In genomic region chr11:117824571-117825537, GRCh38 we compare ENCODE assay signal across 8 cellular contexts. TPM values are rescaled to one million over a fixed set of nuclear protein-coding genes. Genes with fewer than 3 reads are reported as not detected.
DNase-seq lines count a peak whose midpoint lies in the region; ATAC-seq and TF ChIP-seq lines count a peak whose summit lies in the region.

TSS of gene FXYD2 (minus strand) at chr11:117824744. CDS start at chr11:117824678, 66 bp downstream.

- peak within 1 kb of the TSS; percentile 79 for H2AK5ac ChIP-seq in mesenchymal stem cell (ENCODE audit: low read length, severe bottlenecking)

- H3K9me3 ChIP-seq in mesenchymal stem cell (ENCODE audit: control insufficient read depth, low read length) (no peaks in the 10 kb centered on the region), uterus (no peaks in the 10 kb centered on the region)

- peak within 1 kb of the TSS; percentile 94 for H3K27ac ChIP-seq in mesenchymal stem cell (ENCODE audit: low read length, poor library complexity, severe bottlenecking)
- peak within 1 kb of the TSS; percentile 75 to 76 for H3K27ac ChIP-seq in uterus

- H3K4me1 ChIP-seq in mesenchymal stem cell (ENCODE audit: control insufficient read depth, insufficient read depth, low read depth, low read length), result peaks cover 64% of the 10 kb centered on the region
- no peaks in the 10 kb centered on the region for H3K4me1 ChIP-seq in uterus

- peak within 1 kb of the TSS; percentile 38 for H3K4me2 ChIP-seq in mesenchymal stem cell (ENCODE audit: low read length, poor library complexity, severe bottlenecking)

- H4K91ac ChIP-seq in mesenchymal stem cell (ENCODE audit: low read length), result peak within 1 kb of the TSS; percentile 88

- H3K9ac ChIP-seq in mesenchymal stem cell (ENCODE audit: low read length), result peak within 1 kb of the TSS; percentile 1

- no peak for TF ChIP-seq CTCF in uterus (IDR thresholded peaks at IDR 0.05)

- DNase-seq in activated T-cell treated with anti-CD3 and anti-CD28 coated beads, Interleukin-2, amount 50 U/mL, for 72 hours, result no peak
- DNase-seq in activated T-cell treated with anti-CD3 and anti-CD28 coated beads for 4 hours, result no peak
- peak; percentile 64 for DNase-seq in cerebellum (ENCODE audit: low spot score)
- peak; percentile 79 for DNase-seq in mesenchymal stem cell
- DNase-seq in uterus, result peak; percentile 67 to 76
- DNase-seq in EL, result no peak
- DNase-seq in T1000 (lab: John Stamatoyannopoulos, UW), result no peak

- peak within 1 kb of the TSS; percentile 40 to 70 for H3K4me3 Mint-ChIP-seq in activated T-cell treated with anti-CD3 and anti-CD28 coated beads, Interleukin-2, amount 50 U/mL, for 72 hours

- H3K36me3 ChIP-seq in mesenchymal stem cell (ENCODE audit: control insufficient read depth in 1 of 2, insufficient read depth in 2 of 2, low read depth in 1 of 2, low read length in 2 of 2), result peaks cover 0 to 24% of the 10 kb centered on the region in 2 experiments
- no peaks in the 10 kb centered on the region for H3K36me3 ChIP-seq in uterus

- H3K14ac ChIP-seq in mesenchymal stem cell (ENCODE audit: low read length in 2 of 2), result peak within 1 kb of the TSS in 1 of 2 experiments; percentile 85

- H2BK5ac ChIP-seq in mesenchymal stem cell (ENCODE audit: low read depth, low read length, poor library complexity, severe bottlenecking), result peak within 1 kb of the TSS; percentile 63

- H2BK15ac ChIP-seq in mesenchymal stem cell (ENCODE audit: low read depth, poor library complexity, severe bottlenecking), result peak within 1 kb of the TSS; percentile 54

- H3K4me1 Mint-ChIP-seq in activated T-cell treated with anti-CD3 and anti-CD28 coated beads, Interleukin-2, amount 50 U/mL, for 72 hours (ENCODE audit: low read depth), result peaks cover 72% of the 10 kb centered on the region

- no peaks in the 10 kb centered on the region for H3K36me3 Mint-ChIP-seq in activated T-cell treated with anti-CD3 and anti-CD28 coated beads, Interleukin-2, amount 50 U/mL, for 72 hours (ENCODE audit: insufficient read depth in 2 of 2)

- WGBS in mesenchymal stem cell, result 74% methylated on average over 21 of the region's 22 CpGs

- H3K27ac Mint-ChIP-seq in activated T-cell treated with anti-CD3 and anti-CD28 coated beads, Interleukin-2, amount 50 U/mL, for 72 hours, result peak within 1 kb of the TSS; percentile 13

- H3K4me3 ChIP-seq in mesenchymal stem cell (ENCODE audit: insufficient read depth in 1 of 2, low read depth in 1 of 2, low read length in 2 of 2) (peak within 1 kb of the TSS in 1 of 2 experiments; percentile 54), uterus (no peak within 1 kb of the TSS)

- H3K4ac ChIP-seq in mesenchymal stem cell (ENCODE audit: low read depth in 1 of 2, low read length in 2 of 2), result peak within 1 kb of the TSS; percentile 39 to 52

- peak within 1 kb of the TSS; percentile 72 to 96 for H3K18ac ChIP-seq in mesenchymal stem cell (ENCODE audit: low read depth in 1 of 2, low read length in 2 of 2)

- peak within 1 kb of the TSS; percentile 30 to 89 for H2BK12ac ChIP-seq in mesenchymal stem cell (ENCODE audit: low read length in 2 of 2)

- peak within 1 kb of the TSS; percentile 59 for H2BK120ac ChIP-seq in mesenchymal stem cell (ENCODE audit: low read depth, low read length)

- intact Hi-C loops in uterus (cut with DNase I; ENCODE audit: low total_unique reads), result no loop called here

- ATAC-seq in activated T-cell treated with anti-CD3 and anti-CD28 coated beads, Interleukin-2, amount 50 U/mL, for 72 hours (replicated peaks in 1 of 2), result no peak
- ATAC-seq in HG02763 (IDR thresholded peaks at IDR 0.05; ENCODE audit: unreplicated experiment), result no peak

- TF ChIP-seq POLR2A in uterus (IDR thresholded peaks at IDR 0.05), result no peak

- H3K27me3 ChIP-seq in mesenchymal stem cell (ENCODE audit: control insufficient read depth in 1 of 2, insufficient read depth in 1 of 2, low read length in 2 of 2), result peaks cover 0 to 40% of the 10 kb centered on the region in 2 experiments
- no peaks in the 10 kb centered on the region for H3K27me3 ChIP-seq in uterus

- no peak within 1 kb of the TSS for H3K23ac ChIP-seq in mesenchymal stem cell (ENCODE audit: low read length in 2 of 2)

- H3K27me3 Mint-ChIP-seq in activated T-cell treated with anti-CD3 and anti-CD28 coated beads, Interleukin-2, amount 50 U/mL, for 72 hours (ENCODE audit: low read depth), result no peaks in the 10 kb centered on the region

- peak within 1 kb of the TSS; percentile 93 for H4K8ac ChIP-seq in mesenchymal stem cell (ENCODE audit: low read length)

- no peaks in the 10 kb centered on the region for H3K9me3 Mint-ChIP-seq in activated T-cell treated with anti-CD3 and anti-CD28 coated beads, Interleukin-2, amount 50 U/mL, for 72 hours

- H3K79me1 ChIP-seq in mesenchymal stem cell (replicated peaks; ENCODE audit: low read length, poor library complexity, severe bottlenecking), result no peaks in the 10 kb centered on the region

- H2AFZ ChIP-seq in mesenchymal stem cell (ENCODE audit: low read depth, low read length), result peak within 1 kb of the TSS; percentile 47

RNA-seq across cellular contexts. Expression of gene FXYD2, which starts in this region (rescaled TPM):
- total RNA-seq in activated T-cell treated with anti-CD3 and anti-CD28 coated beads, Interleukin-2, amount 50 U/mL, for 72 hours, result 1 to 10 TPM; 2.4 to 3.7 TPM
- total RNA-seq in cerebellum (2.4 TPM), uterus (10 to 100 TPM in 1 of 4 donors, 1 to 10 TPM in 3; 2.1 to 36.4 (median 6.2) TPM)
- polyA plus RNA-seq in mesenchymal stem cell (2013, experiment 1 of 2), result 1.0 TPM
- 0.58 TPM for polyA plus RNA-seq in mesenchymal stem cell (2013, experiment 2 of 2)

Comparison
In these comparisons a context has a peak if more than half of its experiments do, and no peak if none do; other contexts are left out.
1. DNase-seq: peak in cerebellum (single experiment), mesenchymal stem cell (single experiment) and uterus (2 of 2); none in activated T-cell treated with anti-CD3 and anti-CD28 coated beads, Interleukin-2, amount 50 U/mL, for 72 hours (0 of 2), activated T-cell treated with anti-CD3 and anti-CD28 coated beads for 4 hours (single experiment), EL (single experiment) and T1000 (single experiment).